8 cellular contexts compared by ENCODE assay signal in genomic region chr4:149980941-149981340, GRCh38.
DNase-seq lines count a peak whose midpoint lies in the region; ATAC-seq and TF ChIP-seq lines count a peak whose summit lies in the region.

No MANE protein-coding gene starts in this region.

- no peaks in the 10 kb centered on the region for H4K20me1 ChIP-seq in DND-41 (ENCODE audit: insufficient read depth, low read length)

- no peaks in the 10 kb centered on the region for H3K4me1 ChIP-seq in DND-41 (ENCODE audit: insufficient read depth, low read length)

- no peak overlapping the region for H3K4me2 ChIP-seq in DND-41 (ENCODE audit: insufficient read depth, low read length)

- no peak overlapping the region for H3K27ac ChIP-seq in DND-41 (ENCODE audit: low read length)

- H3K9me3 ChIP-seq in DND-41 (ENCODE audit: insufficient read depth, low read length, severe bottlenecking), result no peaks in the 10 kb centered on the region

- H3K27me3 ChIP-seq in DND-41 (ENCODE audit: insufficient read depth, low read length, poor library complexity), result no peaks in the 10 kb centered on the region

- DNase-seq in DND-41, result peak; percentile 46
- peak; percentile 64 for DNase-seq in SK-MEL-5 (ENCODE audit: low read depth, low spot score)
- DNase-seq in astrocyte of the cerebellum (ENCODE audit: low read depth), result peak; percentile 35
- DNase-seq in iPS-NIHi11 (ENCODE audit: low spot score), result peak; percentile 71
- peak; percentile 56 for DNase-seq in stimulated activated CD4-positive, alpha-beta T cell treated with anti-CD3 and anti-CD28 coated beads, Interleukin-15, amount 100 ng/mL, for 24 hours
- no peak for DNase-seq in GM19238 (ENCODE audit: insufficient read length, low spot score)

- in situ Hi-C loops in SK-MEL-5 (cut with HindIII; ENCODE audit: low pct_unique_long_range_greater_than_20kb, low sequenced_read_pairs) (no loop called here), astrocyte of the cerebellum (cut with HindIII; ENCODE audit: low sequenced_read_pairs) (no loop called here)

- peak; percentile 83 for TF ChIP-seq CTCF in DND-41 (IDR thresholded peaks at IDR 0.05; ENCODE audit: borderline replicate concordance, extremely low read depth, low read length, poor library complexity, severe bottlenecking)
- peak; percentile 85 for TF ChIP-seq CTCF in astrocyte of the cerebellum (IDR thresholded peaks at IDR 0.05; ENCODE audit: low read depth, low read length, missing control alignments)

- ATAC-seq in DND-41 (ENCODE audit: insufficient read depth, low read depth), result peak; percentile 74; the same call in 2 of the 3 replicates
- ATAC-seq in GM19452 (IDR thresholded peaks at IDR 0.05; ENCODE audit: unreplicated experiment), result peak; percentile 84
- peak; percentile 54 for ATAC-seq in HG03469 (IDR thresholded peaks at IDR 0.05; ENCODE audit: unreplicated experiment)

- no peak overlapping the region for H2AFZ ChIP-seq in DND-41 (ENCODE audit: low read depth, low read length)

- H3K4me3 ChIP-seq in DND-41 (ENCODE audit: low read depth in 1 of 2, low read length in 2 of 2) (no peak overlapping the region), astrocyte of the cerebellum (ENCODE audit: low read depth, low read length) (no peak overlapping the region)

- H3K9ac ChIP-seq in DND-41 (ENCODE audit: low read depth, low read length), result no peak overlapping the region

- no peaks in the 10 kb centered on the region for H3K79me2 ChIP-seq in DND-41 (ENCODE audit: insufficient read depth, low read length)

- H3K36me3 ChIP-seq in DND-41 (ENCODE audit: insufficient read depth, low read length), result no peaks in the 10 kb centered on the region
